ENCODE assay signal across 1 cellular context in the genomic region with DNA sequence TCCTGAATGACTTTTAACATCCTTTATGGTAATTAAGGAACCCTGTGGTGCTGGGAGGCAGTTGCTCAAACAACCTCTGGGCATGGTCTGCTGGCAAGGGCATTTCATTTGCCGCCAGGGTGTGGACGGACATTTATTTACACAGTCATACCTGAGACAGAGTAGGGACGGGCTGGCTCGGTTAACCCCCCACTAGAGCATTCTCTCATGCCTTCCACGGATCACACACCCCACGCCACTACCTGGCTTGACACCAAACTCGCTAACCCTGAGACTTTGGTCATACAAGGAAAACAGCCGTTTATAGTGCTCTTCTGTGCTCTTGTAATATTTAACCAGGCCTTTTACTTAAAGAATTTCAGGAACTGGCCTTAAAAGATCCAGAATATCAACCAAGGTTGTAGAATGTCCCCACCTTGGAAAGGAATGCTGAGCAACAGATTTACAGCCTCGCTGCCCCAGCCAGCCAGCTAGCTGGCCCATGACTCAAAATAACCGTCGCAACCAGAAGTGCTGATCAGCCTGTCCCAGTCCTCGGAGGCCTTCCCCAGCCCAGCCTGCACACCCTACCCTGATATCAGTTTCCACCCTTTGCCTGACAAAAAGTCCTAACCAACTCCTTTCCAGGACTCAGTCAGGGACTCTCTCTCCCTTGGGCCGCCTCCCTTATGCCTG.
A peak's percentile ranks its signal among the peaks of the same experiment; 100 is the strongest.
TF ChIP-seq lines count a peak whose summit lies in the region.

No MANE protein-coding gene starts in this region.

TF ChIP-seq in HepG2, 621 proteins besides CTCF, POLR2A, EP300 and RAD21:
- TF ChIP-seq HNRNPL (IDR thresholded peaks at IDR 0.05; ENCODE audit: low read depth, low read length) (0 out of 2 replicates have a peak, but pooled peaks have one; percentile 39), BCLAF1 (IDR thresholded peaks at IDR 0.05) (no peak), ZSCAN31 (CRISPR knock-in tag; IDR thresholded peaks at IDR 0.05; ENCODE audit: low read depth) (no peak), ZNF687 (CRISPR knock-in tag; IDR thresholded peaks at IDR 0.05) (peak; percentile 24; the same call in 1 of the 2 replicates), PHF21A (CRISPR knock-in tag; IDR thresholded peaks at IDR 0.05) (0 out of 2 replicates have a peak, but pooled peaks have one; percentile 55), ZNF431 (CRISPR knock-in tag; IDR thresholded peaks at IDR 0.05; ENCODE audit: borderline replicate concordance, low read depth) (0 out of 2 replicates have a peak, but pooled peaks have one; percentile 33), THRA (CRISPR knock-in tag; IDR thresholded peaks at IDR 0.05; ENCODE audit: borderline replicate concordance) (no peak)
- TF ChIP-seq, protein P1, sequence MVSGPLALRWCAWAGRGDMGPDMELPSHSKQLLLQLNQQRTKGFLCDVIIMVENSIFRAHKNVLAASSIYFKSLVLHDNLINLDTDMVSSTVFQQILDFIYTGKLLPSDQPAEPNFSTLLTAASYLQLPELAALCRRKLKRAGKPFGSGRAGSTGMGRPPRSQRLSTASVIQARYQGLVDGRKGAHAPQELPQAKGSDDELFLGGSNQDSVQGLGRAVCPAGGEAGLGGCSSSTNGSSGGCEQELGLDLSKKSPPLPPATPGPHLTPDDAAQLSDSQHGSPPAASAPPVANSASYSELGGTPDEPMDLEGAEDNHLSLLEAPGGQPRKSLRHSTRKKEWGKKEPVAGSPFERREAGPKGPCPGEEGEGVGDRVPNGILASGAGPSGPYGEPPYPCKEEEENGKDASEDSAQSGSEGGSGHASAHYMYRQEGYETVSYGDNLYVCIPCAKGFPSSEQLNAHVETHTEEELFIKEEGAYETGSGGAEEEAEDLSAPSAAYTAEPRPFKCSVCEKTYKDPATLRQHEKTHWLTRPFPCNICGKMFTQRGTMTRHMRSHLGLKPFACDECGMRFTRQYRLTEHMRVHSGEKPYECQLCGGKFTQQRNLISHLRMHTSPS (CRISPR knock-in tag; IDR thresholded peaks at IDR 0.05; ENCODE audit: low read depth) = 0 out of 2 replicates have a peak, but pooled peaks have one; percentile 28
